ENCODE assay signal across 26 cellular contexts in genomic region chr5:137414112-137414511, GRCh38.
"Had no signal": no experiment of that assay in that cellular context is flagged by ENCODE, and none has a peak within 500 bp of the region (broad histone marks: within the 10 kb centered on the region; RNA-seq: fewer than 3 reads in every experiment).

No MANE protein-coding gene starts in this region.

- H3K27ac ChIP-seq: brain microvascular endothelial cell, ovary, prostate gland, skin epidermis, tibial artery, VCaP had no signal

- H3K4me3 ChIP-seq: gastroesophageal sphincter, ovary, prostate gland, skin epidermis, tibial artery had no signal

- H3K36me3 Mint-ChIP-seq: activated CD8-positive, alpha-beta memory T cell treated with anti-CD3 and anti-CD28 coated beads, Interleukin-2, amount 10 ng/mL, durations not matched to agents 7 days and 5 days; activated naive CD4-positive, alpha-beta T cell treated with anti-CD3 and anti-CD28 coated beads, Interleukin-2, amount 50 U/mL, for 24 hours; mesothelial cell of epicardium; stimulated activated effector memory CD8-positive, alpha-beta T cell treated with anti-CD3 and anti-CD28 coated beads, Interleukin-12 subunit alpha, Interleukin-12 subunit beta, amount 100 ng/mL, for 72 hours; T-cell had no signal

- H3K27ac Mint-ChIP-seq: activated CD4-positive, alpha-beta T cell treated with anti-CD3 and anti-CD28 coated beads, Interleukin-2, amount 10 ng/mL, durations not matched to agents 7 days and 5 days; activated CD8-positive, alpha-beta memory T cell treated with anti-CD3 and anti-CD28 coated beads, Interleukin-2, amount 10 ng/mL, durations not matched to agents 7 days and 5 days; activated CD8-positive, alpha-beta T cell treated with anti-CD3 and anti-CD28 coated beads for 36 hours; activated naive CD4-positive, alpha-beta T cell treated with anti-CD3 and anti-CD28 coated beads, Interleukin-2, amount 50 U/mL, for 24 hours; activated T-helper 1 cell treated with anti-CD3 and anti-CD28 coated beads, Interleukin-12 subunit alpha, Interleukin-12 subunit beta, Interleukin-2, Interleukin-4 antibody, amounts not matched to agents 30 ng/mL and 10 ng/mL and 1 ng/mL, durations not matched to agents 14 hours and 24 hours and 36 hours; mesothelial cell of epicardium; stimulated activated effector memory CD8-positive, alpha-beta T cell treated with anti-CD3 and anti-CD28 coated beads, Interleukin-12 subunit alpha, Interleukin-12 subunit beta, amount 100 ng/mL, for 72 hours; stimulated activated naive CD8-positive, alpha-beta T cell treated with anti-CD3 and anti-CD28 coated beads, Interleukin-15, amount 100 ng/mL, for 72 hours; T-cell; T-helper 2 cell treated with Interferon-gamma antibody and Interleukin-4, amounts not matched to agents 5 μg/mL and 100 μg/mL, for 36 hours had no signal

- DNase-seq: activated CD4-positive, alpha-beta T cell treated with anti-CD3 and anti-CD28 coated beads, Interleukin-2, amount 10 ng/mL, durations not matched to agents 7 days and 5 days; activated CD8-positive, alpha-beta memory T cell treated with anti-CD3 and anti-CD28 coated beads, Interleukin-2, amount 10 ng/mL, durations not matched to agents 7 days and 5 days; activated CD8-positive, alpha-beta T cell treated with anti-CD3 and anti-CD28 coated beads for 36 hours; activated gamma-delta T cell treated with Interleukin-2 at 50 U/mL for 16 hours; anterior cingulate cortex; brain microvascular endothelial cell; cerebellar nuclear complex; head of caudate nucleus; kidney; naive thymus-derived CD8-positive, alpha-beta T cell; ovary; stimulated activated CD4-positive, alpha-beta T cell treated with anti-CD3 and anti-CD28 coated beads, Interleukin-2, amount 100 ng/mL, for 24 hours; stimulated activated naive CD8-positive, alpha-beta T cell treated with anti-CD3 and anti-CD28 coated beads, Interleukin-15, amount 100 ng/mL, for 72 hours; T-cell; tibial artery had no signal

- H3K4me3 Mint-ChIP-seq: activated CD4-positive, alpha-beta T cell treated with anti-CD3 and anti-CD28 coated beads, Interleukin-2, amount 10 ng/mL, durations not matched to agents 7 days and 5 days; activated CD8-positive, alpha-beta memory T cell treated with anti-CD3 and anti-CD28 coated beads, Interleukin-2, amount 10 ng/mL, durations not matched to agents 7 days and 5 days; activated CD8-positive, alpha-beta T cell treated with anti-CD3 and anti-CD28 coated beads for 36 hours; activated naive CD4-positive, alpha-beta T cell treated with anti-CD3 and anti-CD28 coated beads, Interleukin-2, amount 50 U/mL, for 24 hours; activated T-helper 1 cell treated with anti-CD3 and anti-CD28 coated beads, Interleukin-12 subunit alpha, Interleukin-12 subunit beta, Interleukin-2, Interleukin-4 antibody, amounts not matched to agents 30 ng/mL and 10 ng/mL and 1 ng/mL, durations not matched to agents 14 hours and 24 hours and 36 hours; mesothelial cell of epicardium; naive thymus-derived CD8-positive, alpha-beta T cell; stimulated activated effector memory CD8-positive, alpha-beta T cell treated with anti-CD3 and anti-CD28 coated beads, Interleukin-12 subunit alpha, Interleukin-12 subunit beta, amount 100 ng/mL, for 72 hours; stimulated activated naive CD8-positive, alpha-beta T cell treated with anti-CD3 and anti-CD28 coated beads, Interleukin-15, amount 100 ng/mL, for 72 hours; T-cell; T-helper 2 cell treated with Interferon-gamma antibody and Interleukin-4, amounts not matched to agents 5 μg/mL and 100 μg/mL, for 36 hours had no signal

- H3K27me3 Mint-ChIP-seq: activated CD8-positive, alpha-beta T cell treated with anti-CD3 and anti-CD28 coated beads for 36 hours; stimulated activated naive CD8-positive, alpha-beta T cell treated with anti-CD3 and anti-CD28 coated beads, Interleukin-15, amount 100 ng/mL, for 72 hours had no signal

- ATAC-seq: activated CD4-positive, CD25-positive, alpha-beta regulatory T cell treated with anti-CD3 and anti-CD28 coated beads, Interleukin-2, amount 50 U/mL, for 24 hours; activated CD8-positive, alpha-beta memory T cell treated with anti-CD3 and anti-CD28 coated beads, Interleukin-2, amount 10 ng/mL, durations not matched to agents 7 days and 5 days; activated CD8-positive, alpha-beta T cell treated with anti-CD3 and anti-CD28 coated beads for 36 hours; gastroesophageal sphincter; left lobe of liver; naive thymus-derived CD8-positive, alpha-beta T cell; stimulated activated effector memory CD8-positive, alpha-beta T cell treated with anti-CD3 and anti-CD28 coated beads, Interleukin-12 subunit alpha, Interleukin-12 subunit beta, amount 100 ng/mL, for 72 hours; stimulated activated naive CD8-positive, alpha-beta T cell treated with anti-CD3 and anti-CD28 coated beads, Interleukin-15, amount 100 ng/mL, for 72 hours; T-cell had no signal

- H3K36me3 ChIP-seq: brain microvascular endothelial cell, gastroesophageal sphincter, ovary, prostate gland, tibial artery had no signal

- H3K9me3 ChIP-seq: ovary, prostate gland had no signal

- H3K27me3 ChIP-seq: brain microvascular endothelial cell, gastroesophageal sphincter, ovary, tibial artery had no signal

- H3K4me1 ChIP-seq: gastroesophageal sphincter, prostate gland had no signal

- H3K4me1 Mint-ChIP-seq: activated CD4-positive, alpha-beta T cell treated with anti-CD3 and anti-CD28 coated beads, Interleukin-2, amount 10 ng/mL, durations not matched to agents 7 days and 5 days; activated CD8-positive, alpha-beta memory T cell treated with anti-CD3 and anti-CD28 coated beads, Interleukin-2, amount 10 ng/mL, durations not matched to agents 7 days and 5 days; activated naive CD4-positive, alpha-beta T cell treated with anti-CD3 and anti-CD28 coated beads, Interleukin-2, amount 50 U/mL, for 24 hours; naive thymus-derived CD8-positive, alpha-beta T cell; stimulated activated effector memory CD8-positive, alpha-beta T cell treated with anti-CD3 and anti-CD28 coated beads, Interleukin-12 subunit alpha, Interleukin-12 subunit beta, amount 100 ng/mL, for 72 hours; stimulated activated naive CD8-positive, alpha-beta T cell treated with anti-CD3 and anti-CD28 coated beads, Interleukin-15, amount 100 ng/mL, for 72 hours; T-cell had no signal

- H3K9me3 Mint-ChIP-seq: activated T-helper 1 cell treated with anti-CD3 and anti-CD28 coated beads, Interleukin-12 subunit alpha, Interleukin-12 subunit beta, Interleukin-2, Interleukin-4 antibody, amounts not matched to agents 30 ng/mL and 10 ng/mL and 1 ng/mL, durations not matched to agents 14 hours and 24 hours and 36 hours had no signal
